Comparison of ENCODE assay signal across 9 cellular contexts in genomic region chr14:21711360-21711961, GRCh38. TPM values are rescaled to one million over a fixed set of nuclear protein-coding genes. Genes with fewer than 3 reads are reported as not detected.
DNase-seq lines count a peak whose midpoint lies in the region; ATAC-seq and TF ChIP-seq lines count a peak whose summit lies in the region.
"Had no signal": no experiment of that assay in that cellular context is flagged by ENCODE, and none has a peak within 500 bp of the region (broad histone marks: within the 10 kb centered on the region; RNA-seq: fewer than 3 reads in every experiment).

No MANE protein-coding gene starts in this region.

- peaks cover 0 to 14% (median 0%) of the 10 kb centered on the region in 11 donors for H3K9me3 Mint-ChIP-seq in naive thymus-derived CD4-positive, alpha-beta T cell

- POLR2A ChIA-PET in naive thymus-derived CD4-positive, alpha-beta T cell (lab: Charles Lee) = interaction anchor here (0.5 to 1.8 kb wide), 4 partner anchors 28 to 1247 kb away, joined by 3 to 7 read pairs (median 4); no protein-coding TSS in a partner anchor

- ATAC-seq in RWPE2 (ENCODE audit: low read depth) (peak; percentile 69), HG03469 (IDR thresholded peaks at IDR 0.05; ENCODE audit: unreplicated experiment) (no peak), HG02642 (IDR thresholded peaks at IDR 0.05; ENCODE audit: poor library complexity, unreplicated experiment) (no peak)
- peak; percentile 80 for ATAC-seq in naive thymus-derived CD4-positive, alpha-beta T cell

- H3K27me3 Mint-ChIP-seq in naive thymus-derived CD4-positive, alpha-beta T cell = peaks cover 9 to 44% (median 23%) of the 10 kb centered on the region in 5 donors

- H3K36me3 ChIP-seq in RWPE2 (ENCODE audit: low read depth) = no peaks in the 10 kb centered on the region
- H3K36me3 ChIP-seq in naive thymus-derived CD4-positive, alpha-beta T cell (ENCODE audit: control insufficient read depth in 2 of 3, insufficient read depth in 3 of 3, low read length in 3 of 3) = no peaks in the 10 kb centered on the region

- CTCF ChIA-PET in naive thymus-derived CD4-positive, alpha-beta T cell (lab: Charles Lee) = interaction anchor here (1.2 to 1.4 kb wide), 2 partner anchors 12 to 837 kb away, joined by 3 to 4 read pairs; no protein-coding TSS in a partner anchor

- no peaks in the 10 kb centered on the region for H3K4me1 ChIP-seq in RWPE2 (ENCODE audit: insufficient read depth, poor library complexity, severe bottlenecking)
- no peaks in the 10 kb centered on the region for H3K4me1 ChIP-seq in naive thymus-derived CD4-positive, alpha-beta T cell (ENCODE audit: control insufficient read depth in 2 of 2, insufficient read depth in 2 of 2, low read length in 2 of 2)

- H3K4me1 Mint-ChIP-seq in naive thymus-derived CD4-positive, alpha-beta T cell = peaks cover 0 to 8% (median 5%) of the 10 kb centered on the region in 7 donors

- in situ Hi-C loops in Caki2 (cut with HindIII; ENCODE audit: low pct_unique_long_range_greater_than_20kb, low sequenced_read_pairs) = no loop called here

- H3K27ac Mint-ChIP-seq in naive thymus-derived CD4-positive, alpha-beta T cell = peak overlapping the region in 7 of 9 donors; percentile 7 to 91 (median 72)
- H3K27ac Mint-ChIP-seq: IgD-negative memory B cell had no signal

- TF ChIP-seq CTCF in 22Rv1 (IDR thresholded peaks at IDR 0.05) (peak; percentile 92), RWPE2 (IDR thresholded peaks at IDR 0.05; ENCODE audit: poor library complexity, severe bottlenecking) (peak; percentile 92)

- no peak overlapping the region for H3K27ac ChIP-seq in 22Rv1
- H3K27ac ChIP-seq in RWPE2 (ENCODE audit: poor library complexity, severe bottlenecking) = no peak overlapping the region
- H3K27ac ChIP-seq in naive thymus-derived CD4-positive, alpha-beta T cell (ENCODE audit: low read depth, low read length) = no peak overlapping the region

- intact Hi-C loops in naive thymus-derived CD4-positive, alpha-beta T cell (cut with micrococcal nuclease) = loop anchor here in 1 of 2 donors (1.0 to 10.0 kb wide), 3 partner anchors 23 to 816 kb away; partner anchors contain the start of gene CHD8

- peak; percentile 9 for DNase-seq in Caki2 (ENCODE audit: low read depth)
- DNase-seq in HK-2 (ENCODE audit: unreplicated experiment) = peak; percentile 12
- DNase-seq in RWPE2 (ENCODE audit: low spot score) = no peak
- peak; percentile 11 to 43 for DNase-seq in dermis microvascular lymphatic vessel endothelial cell (ENCODE audit: low read depth in 2 of 2)
- peak in 5 of 9 donors; percentile 25 to 57 (median 37) for DNase-seq in naive thymus-derived CD4-positive, alpha-beta T cell

- H3K4me3 ChIP-seq in RWPE2 (ENCODE audit: severe bottlenecking) = no peak overlapping the region
- no peak overlapping the region for H3K4me3 ChIP-seq in naive thymus-derived CD4-positive, alpha-beta T cell (ENCODE audit: low read length)

- no peaks in the 10 kb centered on the region for H3K9me3 ChIP-seq in RWPE2 (ENCODE audit: severe bottlenecking)
- no peaks in the 10 kb centered on the region for H3K9me3 ChIP-seq in naive thymus-derived CD4-positive, alpha-beta T cell (ENCODE audit: control insufficient read depth in 2 of 3, low read length in 3 of 3)

- peaks cover 0 to 9% (median 0%) of the 10 kb centered on the region in 5 donors for H3K36me3 Mint-ChIP-seq in naive thymus-derived CD4-positive, alpha-beta T cell

- H3K27me3 ChIP-seq in RWPE2 (ENCODE audit: insufficient read depth, poor library complexity, severe bottlenecking) = peaks cover 4% of the 10 kb centered on the region
- H3K27me3 ChIP-seq in naive thymus-derived CD4-positive, alpha-beta T cell (ENCODE audit: control insufficient read depth in 2 of 2, insufficient read depth in 2 of 2, low read length in 2 of 2) = peaks cover 0 to 3% of the 10 kb centered on the region in 2 donors

- H3K4me3 Mint-ChIP-seq in naive thymus-derived CD4-positive, alpha-beta T cell = peak overlapping the region; percentile 25 to 82 (median 67)
- H3K4me3 Mint-ChIP-seq: IgD-negative memory B cell had no signal

RNA-seq across cellular contexts. Expression of gene OR4E1, which starts 37.8 kb away (rescaled TPM):
- total RNA-seq in Caki2 (2014; rRNA removed; shearing (Covaris generic); ENCODE audit: low replicate concordance) = not detected in 2 replicates
- not detected in 2 replicates for total RNA-seq in dermis microvascular lymphatic vessel endothelial cell
- total RNA-seq in naive thymus-derived CD4-positive, alpha-beta T cell = under 1 TPM in 4 of 5 experiments, not detected in 1; 0.07 to 0.19 (median 0.12) TPM
- polyA plus RNA-seq in naive thymus-derived CD4-positive, alpha-beta T cell = not detected
- polyA plus RNA-seq: IgD-negative memory B cell had no signal

RNA-seq across cellular contexts. Expression of gene OR4E2, which starts 57.8 kb away (rescaled TPM):
- not detected in 2 replicates for total RNA-seq in Caki2 (2014; rRNA removed; shearing (Covaris generic); ENCODE audit: low replicate concordance)
- total RNA-seq in dermis microvascular lymphatic vessel endothelial cell = not detected in 2 replicates
- not detected for total RNA-seq in naive thymus-derived CD4-positive, alpha-beta T cell
- polyA plus RNA-seq in naive thymus-derived CD4-positive, alpha-beta T cell = not detected
- polyA plus RNA-seq: IgD-negative memory B cell had no signal

Comparison
In these comparisons a context has a peak if more than half of its experiments do, and no peak if none do; other contexts are left out.
1. ATAC-seq: peak in RWPE2 (single experiment) and naive thymus-derived CD4-positive, alpha-beta T cell (single experiment); none in HG03469 (single experiment) and HG02642 (single experiment).